8 cellular contexts compared by ENCODE assay signal in genomic region chr11:118530180-118530682, GRCh38. TPM values are rescaled to one million over a fixed set of nuclear protein-coding genes. Genes with fewer than 3 reads are reported as not detected.
DNase-seq lines count a peak whose midpoint lies in the region; ATAC-seq and TF ChIP-seq lines count a peak whose summit lies in the region.

No MANE protein-coding gene starts in this region.

- H3K4me1 ChIP-seq in mononuclear cell (ENCODE audit: insufficient read depth, low read length) = peaks cover 28% of the 10 kb centered on the region

- peak; percentile 7 for DNase-seq in activated CD4-positive, alpha-beta T cell treated with anti-CD3 and anti-CD28 coated beads, Interleukin-2, amount 50 U/mL, for 1 hour
- no peak for DNase-seq in activated CD4-positive, alpha-beta T cell treated with anti-CD3 and anti-CD28 coated beads for 48 hours
- DNase-seq in NCI-H526 treated with DMSO at 0.1 percent for 48 hours (lab: John Stamatoyannopoulos, UW) = peak; percentile 85
- no peak for DNase-seq in chondrocyte (ENCODE audit: low spot score)
- DNase-seq in amniotic stem cell (lab: John Stamatoyannopoulos, UW) = no peak
- no peak for DNase-seq in HK-2 (ENCODE audit: unreplicated experiment)

- H3K27me3 Mint-ChIP-seq in chondrocyte (ENCODE audit: low read depth) = no peaks in the 10 kb centered on the region

- peaks cover 2% of the 10 kb centered on the region for H3K36me3 Mint-ChIP-seq in chondrocyte (ENCODE audit: low read depth)

- peak overlapping the region; percentile 69 for H3K4me3 Mint-ChIP-seq in chondrocyte (ENCODE audit: unreplicated experiment)

- peaks cover 3% of the 10 kb centered on the region for H3K27me3 ChIP-seq in mononuclear cell (ENCODE audit: insufficient read depth, low read length)

- no peak for TF ChIP-seq CTCF in chondrocyte (IDR thresholded peaks at IDR 0.05)

- no peaks in the 10 kb centered on the region for H3K9me3 ChIP-seq in mononuclear cell (ENCODE audit: low read depth, low read length)

- ATAC-seq in HG03521 (IDR thresholded peaks at IDR 0.05; ENCODE audit: unreplicated experiment) = no peak

- H3K9me3 Mint-ChIP-seq in chondrocyte (ENCODE audit: low read depth) = no peaks in the 10 kb centered on the region

- peaks cover 24% of the 10 kb centered on the region for H3K4me1 Mint-ChIP-seq in chondrocyte (ENCODE audit: low read depth)

- H3K4me3 ChIP-seq in mononuclear cell (ENCODE audit: low read length) = peak overlapping the region; percentile 63

- peak overlapping the region; percentile 1 for H3K27ac Mint-ChIP-seq in chondrocyte (ENCODE audit: unreplicated experiment)

RNA-seq across cellular contexts. Expression of gene TMEM25, which starts 0.8 kb away (rescaled TPM):
- 23.3 to 27.1 TPM (median 26.3 TPM) in 3 replicates for total RNA-seq in chondrocyte
- total RNA-seq in mononuclear cell = 8.9 TPM

RNA-seq across cellular contexts. Expression of gene TTC36, which starts 3.0 kb away (rescaled TPM):
- total RNA-seq in chondrocyte = 0.27 to 1.4 TPM in 2 of 3 replicates, not detected in the other
- not detected for total RNA-seq in mononuclear cell

RNA-seq across cellular contexts. Expression of gene IFT46, which starts 35.5 kb away (rescaled TPM):
- 16.2 to 22.7 TPM (median 16.6 TPM) in 3 replicates for total RNA-seq in chondrocyte
- total RNA-seq in mononuclear cell = 10.1 TPM

RNA-seq across cellular contexts. Expression of gene ARCN1, which starts 42.0 kb away (rescaled TPM):
- total RNA-seq in chondrocyte (233 to 265 TPM (median 240 TPM) in 3 replicates), mononuclear cell (109 TPM)

Comparison
In these comparisons a context has a peak if more than half of its experiments do, and no peak if none do; other contexts are left out.
1. DNase-seq: peak in activated CD4-positive, alpha-beta T cell treated with anti-CD3 and anti-CD28 coated beads, Interleukin-2, amount 50 U/mL, for 1 hour (single experiment) and NCI-H526 treated with DMSO at 0.1 percent for 48 hours (single experiment); none in activated CD4-positive, alpha-beta T cell treated with anti-CD3 and anti-CD28 coated beads for 48 hours (single experiment), chondrocyte (single experiment), amniotic stem cell (single experiment) and HK-2 (single experiment).